In genomic region chr22:48042621-48043395, GRCh38 we compare ENCODE assay signal across 24 cellular contexts.
DNase-seq lines count a peak whose midpoint lies in the region; ATAC-seq and TF ChIP-seq lines count a peak whose summit lies in the region.
"Had no signal": no experiment of that assay in that cellular context is flagged by ENCODE, and none has a peak within 500 bp of the region (broad histone marks: within the 10 kb centered on the region; RNA-seq: fewer than 3 reads in every experiment).

No MANE protein-coding gene starts in this region.

- H3K27me3 Mint-ChIP-seq in chondrocyte (ENCODE audit: low read depth) = peaks cover 3% of the 10 kb centered on the region

- TF ChIP-seq CTCF in esophagus muscularis mucosa (IDR thresholded peaks at IDR 0.05) (no peak), chondrocyte (IDR thresholded peaks at IDR 0.05) (no peak)

- H3K27ac Mint-ChIP-seq in stimulated activated effector memory CD8-positive, alpha-beta T cell treated with anti-CD3 and anti-CD28 coated beads, Interleukin-12 subunit alpha, Interleukin-12 subunit beta, amount 100 ng/mL, for 72 hours = no peak overlapping the region
- H3K27ac Mint-ChIP-seq in chondrocyte (ENCODE audit: unreplicated experiment) = no peak overlapping the region
- H3K27ac Mint-ChIP-seq: B cell had no signal

- H3K4me1 ChIP-seq in esophagus muscularis mucosa = no peaks in the 10 kb centered on the region
- H3K4me1 ChIP-seq: SJCRH30 had no signal

- TF ChIP-seq EP300 in esophagus muscularis mucosa (IDR thresholded peaks at IDR 0.05) = no peak

- peaks cover 0 to 24% (median 0%) of the 10 kb centered on the region in 4 donors for H3K27me3 ChIP-seq in esophagus muscularis mucosa
- H3K27me3 ChIP-seq: SJCRH30 had no signal

- no peak for TF ChIP-seq POLR2A in esophagus muscularis mucosa (IDR thresholded peaks at IDR 0.05; ENCODE audit: low read depth)

- WGBS in esophagus muscularis mucosa = 91% methylated on average over 14 of the region's 17 CpGs

- H3K36me3 Mint-ChIP-seq in stimulated activated effector memory CD8-positive, alpha-beta T cell treated with anti-CD3 and anti-CD28 coated beads, Interleukin-12 subunit alpha, Interleukin-12 subunit beta, amount 100 ng/mL, for 72 hours = no peaks in the 10 kb centered on the region
- H3K36me3 Mint-ChIP-seq in chondrocyte (ENCODE audit: low read depth) = no peaks in the 10 kb centered on the region
- H3K36me3 Mint-ChIP-seq: CD8-positive, alpha-beta memory T cell had no signal

- no peaks in the 10 kb centered on the region for H3K9me3 Mint-ChIP-seq in stimulated activated effector memory CD8-positive, alpha-beta T cell treated with anti-CD3 and anti-CD28 coated beads, Interleukin-12 subunit alpha, Interleukin-12 subunit beta, amount 100 ng/mL, for 72 hours
- H3K9me3 Mint-ChIP-seq in chondrocyte (ENCODE audit: low read depth) = peaks cover 3% of the 10 kb centered on the region

- peak; percentile 11 for ATAC-seq in stimulated activated effector memory CD8-positive, alpha-beta T cell treated with anti-CD3 and anti-CD28 coated beads, Interleukin-12 subunit alpha, Interleukin-12 subunit beta, amount 100 ng/mL, for 72 hours
- ATAC-seq: SK-N-SH treated with all-trans-retinoic acid at 6 μM for 48 hours had no signal

- H3K4me3 ChIP-seq in esophagus muscularis mucosa = no peak overlapping the region
- H3K4me3 ChIP-seq: SJCRH30 had no signal

- no peak overlapping the region for H3K4me3 Mint-ChIP-seq in stimulated activated effector memory CD8-positive, alpha-beta T cell treated with anti-CD3 and anti-CD28 coated beads, Interleukin-12 subunit alpha, Interleukin-12 subunit beta, amount 100 ng/mL, for 72 hours
- H3K4me3 Mint-ChIP-seq in chondrocyte (ENCODE audit: unreplicated experiment) = no peak overlapping the region
- H3K4me3 Mint-ChIP-seq: B cell; CD8-positive, alpha-beta memory T cell had no signal

- H3K27ac ChIP-seq in esophagus muscularis mucosa (replicated peaks in 1 of 4) = no peak overlapping the region
- H3K27ac ChIP-seq: 22Rv1, C4-2B, SJCRH30 had no signal

- H3K36me3 ChIP-seq in esophagus muscularis mucosa = no peaks in the 10 kb centered on the region
- H3K36me3 ChIP-seq: SJCRH30 had no signal

- intact Hi-C loops in esophagus muscularis mucosa (cut with DNase I) = no loop called here

- peaks cover 0 to 5% (median 3%) of the 10 kb centered on the region in 4 donors for H3K9me3 ChIP-seq in esophagus muscularis mucosa
- H3K9me3 ChIP-seq: SJCRH30 had no signal

- DNase-seq in NCI-H2171 treated with DMSO at 0.1 percent for 48 hours (lab: John Stamatoyannopoulos, UW) (peak; percentile 12), NCI-H2171 (lab: John Stamatoyannopoulos, UW) (no peak), esophagus muscularis mucosa (ENCODE audit: extremely low spot score) (peak; percentile 62), chondrocyte (ENCODE audit: low spot score) (no peak), GM19238 (ENCODE audit: insufficient read length, low spot score) (no peak), inferior parietal cortex (ENCODE audit: extremely low spot score) (no peak)
- no peak for DNase-seq in stimulated activated effector memory CD8-positive, alpha-beta T cell treated with anti-CD3 and anti-CD28 coated beads, Interleukin-12 subunit alpha, Interleukin-12 subunit beta, amount 100 ng/mL, for 72 hours (ENCODE audit: low spot score in 2 of 2)
- DNase-seq: CD8-positive, alpha-beta memory T cell; DMS 273 treated with DMSO at 0.1 percent for 48 hours; DMS79; GF-D8; KBM-7; MV-4-11; NCI-H1105; NCI-H146; NCI-H1930; NCI-H2107; NCI-H446 treated with DMSO at 0.1 percent for 48 hours; NCI-H526 treated with DMSO at 0.1 percent for 48 hours; SJCRH30 had no signal

- no peaks in the 10 kb centered on the region for H3K4me1 Mint-ChIP-seq in stimulated activated effector memory CD8-positive, alpha-beta T cell treated with anti-CD3 and anti-CD28 coated beads, Interleukin-12 subunit alpha, Interleukin-12 subunit beta, amount 100 ng/mL, for 72 hours
- H3K4me1 Mint-ChIP-seq in chondrocyte (ENCODE audit: low read depth) = no peaks in the 10 kb centered on the region

Comparison
In these comparisons a context has a peak if more than half of its experiments do, and no peak if none do; other contexts are left out.
1. DNase-seq: peak in NCI-H2171 treated with DMSO at 0.1 percent for 48 hours (single experiment) and esophagus muscularis mucosa (single experiment); none in NCI-H2171 (single experiment), stimulated activated effector memory CD8-positive, alpha-beta T cell treated with anti-CD3 and anti-CD28 coated beads, Interleukin-12 subunit alpha, Interleukin-12 subunit beta, amount 100 ng/mL, for 72 hours (0 of 2), chondrocyte (single experiment), GM19238 (single experiment) and inferior parietal cortex (single experiment).